ENCODE assay signal across 8 cellular contexts in genomic region chr2:229922449-229923386, GRCh38. TPM values are rescaled to one million over a fixed set of nuclear protein-coding genes. Genes with fewer than 3 reads are reported as not detected.
A peak's percentile ranks its signal among the peaks of the same experiment; 100 is the strongest.
DNase-seq lines count a peak whose midpoint lies in the region; ATAC-seq and TF ChIP-seq lines count a peak whose summit lies in the region.

Gene FBXO36, plus strand, starts transcription at chr2:229922503. Its CDS starts 11 bp downstream, at chr2:229922514.

- TF ChIP-seq CTCF in glutamatergic neuron (IDR thresholded peaks at IDR 0.05; ENCODE audit: partially characterized antibody, unreplicated experiment) (no peak), type B pancreatic cell (conservative IDR thresholded peaks at IDR 0.05) (no peak)

- peak within 1 kb of the TSS; percentile 27 for H2AK5ac ChIP-seq in trophoblast cell (ENCODE audit: low read length)

- peak within 1 kb of the TSS; percentile 93 for H4K12ac ChIP-seq in trophoblast cell (ENCODE audit: low read depth, low read length)

- H3K4me3 Mint-ChIP-seq in glutamatergic neuron (ENCODE audit: unreplicated experiment) (peak within 1 kb of the TSS; percentile 98), type B pancreatic cell (peak within 1 kb of the TSS; percentile 99)

- H3K27ac ChIP-seq in HUES64 (ENCODE audit: low read depth, low read length) (peak within 1 kb of the TSS; percentile 94), trophoblast cell (ENCODE audit: low read depth, low read length) (peak within 1 kb of the TSS; percentile 97)

- peak within 1 kb of the TSS; percentile 95 for H3K27ac Mint-ChIP-seq in glutamatergic neuron (ENCODE audit: unreplicated experiment)
- peak within 1 kb of the TSS; percentile 100 for H3K27ac Mint-ChIP-seq in type B pancreatic cell

- H3K14ac ChIP-seq in trophoblast cell (ENCODE audit: low read length), result peak within 1 kb of the TSS; percentile 98

- peak within 1 kb of the TSS; percentile 100 for H2BK5ac ChIP-seq in trophoblast cell (ENCODE audit: low read depth, low read length, poor library complexity)

- H2AFZ ChIP-seq in trophoblast cell (ENCODE audit: insufficient read depth, low read length, poor library complexity), result peak within 1 kb of the TSS; percentile 97

- DNase-seq in DMS53 (lab: John Stamatoyannopoulos, UW), result peak; percentile 94
- DNase-seq in activated naive CD4-positive, alpha-beta T cell (lab: John Stamatoyannopoulos, UW), result peak; percentile 31 to 89 (median 83)
- peak; percentile 90 for DNase-seq in glutamatergic neuron
- peak; percentile 83 to 92 for DNase-seq in trophoblast cell
- peak; percentile 76 for DNase-seq in type B pancreatic cell (ENCODE audit: extremely low spot score, unreplicated experiment)

- H4K91ac ChIP-seq in trophoblast cell (ENCODE audit: low read depth, low read length), result peak within 1 kb of the TSS; percentile 99

- H2BK120ac ChIP-seq in trophoblast cell (ENCODE audit: insufficient read depth, low read length, poor library complexity), result peak within 1 kb of the TSS; percentile 98

- H3K36me3 ChIP-seq in HUES64 (ENCODE audit: insufficient read depth, low read length) (peaks cover 12% of the 10 kb centered on the region), trophoblast cell (ENCODE audit: control insufficient read depth in 1 of 2, insufficient read depth in 2 of 2, low read length in 2 of 2) (peaks cover 0 to 2% of the 10 kb centered on the region in 2 experiments)

- peaks cover 8% of the 10 kb centered on the region for H3K4me1 Mint-ChIP-seq in glutamatergic neuron (ENCODE audit: low read depth, unreplicated experiment)
- H3K4me1 Mint-ChIP-seq in type B pancreatic cell (ENCODE audit: unreplicated experiment), result peaks cover 15% of the 10 kb centered on the region

- H4K8ac ChIP-seq in trophoblast cell (ENCODE audit: low read depth, low read length), result peak within 1 kb of the TSS; percentile 96

- peaks cover 4% of the 10 kb centered on the region for H3K9me3 Mint-ChIP-seq in glutamatergic neuron (ENCODE audit: unreplicated experiment)
- no peaks in the 10 kb centered on the region for H3K9me3 Mint-ChIP-seq in type B pancreatic cell

- H3K9me3 ChIP-seq in HUES64 (ENCODE audit: insufficient read depth, low read depth, low read length), result no peaks in the 10 kb centered on the region
- no peaks in the 10 kb centered on the region for H3K9me3 ChIP-seq in trophoblast cell (ENCODE audit: insufficient read depth, low read depth, low read length)

- H3K27me3 Mint-ChIP-seq in glutamatergic neuron (ENCODE audit: unreplicated experiment) (peaks cover 7% of the 10 kb centered on the region), type B pancreatic cell (no peaks in the 10 kb centered on the region)

- peak within 1 kb of the TSS; percentile 93 for H3K4me3 ChIP-seq in HUES64 (ENCODE audit: low read length)
- H3K4me3 ChIP-seq in trophoblast cell (ENCODE audit: low read depth, low read length), result peak within 1 kb of the TSS; percentile 94

- H3K27me3 ChIP-seq in HUES64 (ENCODE audit: insufficient read depth, low read length), result no peaks in the 10 kb centered on the region
- no peaks in the 10 kb centered on the region for H3K27me3 ChIP-seq in trophoblast cell (ENCODE audit: insufficient read depth, low read length)

- peaks cover 22% of the 10 kb centered on the region for H3K79me2 ChIP-seq in trophoblast cell (ENCODE audit: control insufficient read depth, insufficient read depth, low read length, poor library complexity)

- peak within 1 kb of the TSS; percentile 93 for H3K4ac ChIP-seq in trophoblast cell (ENCODE audit: low read depth, low read length)

- peak within 1 kb of the TSS; percentile 93 for H3K18ac ChIP-seq in trophoblast cell (ENCODE audit: low read length)

- H3K79me1 ChIP-seq in trophoblast cell (ENCODE audit: low read length), result peaks cover 17% of the 10 kb centered on the region

- ATAC-seq in GM21526 (IDR thresholded peaks at IDR 0.05; ENCODE audit: low FRiP score, unreplicated experiment), result peak; percentile 60

- H3K4me1 ChIP-seq in HUES64 (ENCODE audit: insufficient read depth, low read length) (peaks cover 13% of the 10 kb centered on the region), trophoblast cell (ENCODE audit: control insufficient read depth in 1 of 2, insufficient read depth in 2 of 2, low read length in 2 of 2) (peaks cover 0 to 5% of the 10 kb centered on the region in 2 experiments)

- 1% methylated on average over 57 of the region's 61 CpGs for WGBS in HUES64
- no CpG with 5 or more reads among the region's 61 CpGs for WGBS in trophoblast cell (ENCODE audit: extremely low coverage, insufficient coverage, insufficient read length)

- H3K36me3 Mint-ChIP-seq in glutamatergic neuron (ENCODE audit: unreplicated experiment), result no peaks in the 10 kb centered on the region
- peaks cover 7% of the 10 kb centered on the region for H3K36me3 Mint-ChIP-seq in type B pancreatic cell

- H3K23ac ChIP-seq in trophoblast cell (ENCODE audit: low read length), result no peak within 1 kb of the TSS

- H2BK12ac ChIP-seq in trophoblast cell (ENCODE audit: low read length), result peak within 1 kb of the TSS; percentile 50

- H3K4me2 ChIP-seq in trophoblast cell (ENCODE audit: low read length), result peak within 1 kb of the TSS; percentile 97

- H3K9ac ChIP-seq in HUES64 (ENCODE audit: low read depth, low read length) (peak within 1 kb of the TSS; percentile 70), trophoblast cell (ENCODE audit: low read length) (peak within 1 kb of the TSS; percentile 97)

TF ChIP-seq in PFSK-1, 5 proteins besides CTCF, POLR2A, EP300 and RAD21:
- TF ChIP-seq TAF1 (IDR thresholded peaks at IDR 0.05; ENCODE audit: borderline replicate concordance, insufficient read depth, low read length) (no peak; the same call in 1 of the 2 replicates), REST (IDR thresholded peaks at IDR 0.05; ENCODE audit: insufficient read depth in 1 of 2, low read depth in 2 of 2, low read length in 2 of 2) (no peak), FOXP2 (optimal IDR thresholded peaks at IDR 0.05; ENCODE audit: borderline replicate concordance, extremely low read depth, extremely low read length, insufficient read depth) (no peak), SIN3A (IDR thresholded peaks at IDR 0.05; ENCODE audit: borderline replicate concordance, insufficient read depth, low read length) (peak; percentile 72; the same call in 1 of the 2 replicates)

RNA-seq across cellular contexts. Expression of gene FBXO36, which starts in this region (rescaled TPM):
- 2.6 TPM for polyA plus RNA-seq in HUES64 (2013, experiment 1 of 2)
- 3.4 TPM for polyA plus RNA-seq in HUES64 (2013, experiment 2 of 2)
- 1.0 TPM for polyA plus RNA-seq in PFSK-1 (2012; ENCODE audit: insufficient read length, low read depth)
- total RNA-seq in glutamatergic neuron (ENCODE audit: unreplicated experiment) (3.4 TPM), type B pancreatic cell (ENCODE audit: low replicate concordance) (2.0 and 3.2 TPM in 2 replicates)
- polyA plus RNA-seq in trophoblast cell (2013), result 2.7 and 2.9 TPM in 2 replicates

Comparison
In these comparisons a context has a peak if more than half of its experiments do, and no peak if none do; other contexts are left out.
1. Peak in every context shown above with its lines: DNase-seq, ATAC-seq, H3K4me3 ChIP-seq and H3K27ac ChIP-seq.